ENCODE assay signal across 14 cellular contexts in the genomic region with DNA sequence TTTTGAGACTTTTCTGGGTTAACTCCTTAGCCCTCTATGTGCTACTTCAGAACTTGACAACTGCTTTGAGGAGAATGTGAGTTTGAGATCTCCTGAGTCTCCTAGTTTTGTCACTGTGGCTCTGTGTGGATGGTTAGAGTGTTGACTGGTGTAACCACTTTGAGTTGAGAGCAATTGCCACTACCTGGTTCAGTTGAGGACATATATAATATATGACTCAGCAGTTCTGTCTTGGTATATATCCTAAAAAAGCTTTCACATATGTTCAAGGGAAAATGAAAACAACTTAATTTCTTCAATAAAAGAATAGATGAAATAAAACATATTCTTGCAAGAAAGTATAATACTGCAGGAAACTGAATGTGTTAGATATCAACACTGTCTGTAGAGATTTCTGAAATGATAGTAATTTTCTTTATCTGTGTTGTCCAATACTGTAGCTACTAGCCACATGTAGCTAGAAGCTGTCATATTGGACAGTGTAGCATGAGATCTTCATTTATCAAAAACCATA.
A peak's percentile ranks its signal among the peaks of the same experiment; 100 is the strongest.
DNase-seq lines count a peak whose midpoint lies in the region; ATAC-seq and TF ChIP-seq lines count a peak whose summit lies in the region.
"Had no signal": no experiment of that assay in that cellular context is flagged by ENCODE, and none has a peak within 500 bp of the region (broad histone marks: within the 10 kb centered on the region; RNA-seq: fewer than 3 reads in every experiment).

No MANE protein-coding gene starts in this region.

- H3K36me3 ChIP-seq in PC-9 (ENCODE audit: low read depth): peaks cover 23% of the 10 kb centered on the region; the same call in 1 of the 2 replicates

- CTCF ChIA-PET in PC-9 (lab: Charles Lee) (no interaction called here), HEK293T (lab: Yijun Ruan, JAX) (no interaction called here)
- CTCF ChIA-PET in activated naive CD4-positive, alpha-beta T cell treated with anti-CD3 and anti-CD28 coated beads, Interleukin-2, amount 10 ng/mL, durations not matched to agents 7 days and 5 days (lab: Charles Lee): no interaction called here

- POLR2A ChIA-PET in PC-9 (lab: Charles Lee; ENCODE audit: unreplicated experiment): no interaction called here
- POLR2A ChIA-PET in HEK293T (lab: Yijun Ruan, JAX): no interaction called here

- no peak overlapping the region for H2AFZ ChIP-seq in PC-9

- ATAC-seq in GM18909 (IDR thresholded peaks at IDR 0.05; ENCODE audit: poor library complexity, unreplicated experiment) (peak; percentile 48), HG03469 (IDR thresholded peaks at IDR 0.05; ENCODE audit: unreplicated experiment) (no peak)

- no TSS peak for BruUV-seq in PC-9 (replicated peaks; lab: Mats Ljungman, UMichigan)

- intact Hi-C loops in PC-9 (cut with micrococcal nuclease; ENCODE audit: unreplicated experiment): no loop called here

- peaks cover 38% of the 10 kb centered on the region for H3K36me3 Mint-ChIP-seq in activated naive CD4-positive, alpha-beta T cell treated with anti-CD3 and anti-CD28 coated beads, Interleukin-2, amount 10 ng/mL, durations not matched to agents 7 days and 5 days

- H3K27ac Mint-ChIP-seq in activated naive CD4-positive, alpha-beta T cell treated with anti-CD3 and anti-CD28 coated beads, Interleukin-2, amount 10 ng/mL, durations not matched to agents 7 days and 5 days: no peak overlapping the region
- H3K27ac Mint-ChIP-seq: CD4-positive, CD25-positive, alpha-beta regulatory T cell had no signal

- no peaks in the 10 kb centered on the region for H3K27me3 ChIP-seq in PC-9 (ENCODE audit: insufficient read depth, low read depth)
- H3K27me3 ChIP-seq: brain microvascular endothelial cell had no signal

- no peaks in the 10 kb centered on the region for H3K9me2 ChIP-seq in PC-9 (ENCODE audit: insufficient read depth)

- in situ Hi-C loops in Caki2 (cut with HindIII; ENCODE audit: low pct_unique_long_range_greater_than_20kb, low sequenced_read_pairs): no loop called here

- no peak overlapping the region for H3K4me2 ChIP-seq in PC-9

- H3K27ac ChIP-seq in PC-9: peak overlapping the region; percentile 35; the same call in 1 of the 2 replicates
- H3K27ac ChIP-seq: brain microvascular endothelial cell had no signal

- TF ChIP-seq CTCF in PC-9 (conservative IDR thresholded peaks at IDR 0.05): no peak

- 0 out of 2 replicates have a peak, but pooled peaks cover 4% of the 10 kb centered on the region for H3K79me2 ChIP-seq in PC-9 (ENCODE audit: low read depth)

- no peaks in the 10 kb centered on the region for H3K9me3 ChIP-seq in PC-9 (ENCODE audit: insufficient read depth, low read depth)

- H3K4me1 ChIP-seq in PC-9 (replicated peaks; ENCODE audit: insufficient read depth): peaks cover 10% of the 10 kb centered on the region

- H3F3A ChIP-seq in PC-9 (ENCODE audit: insufficient read depth, low read depth): peaks cover 15% of the 10 kb centered on the region

- no peaks in the 10 kb centered on the region for H4K20me1 ChIP-seq in PC-9 (ENCODE audit: insufficient read depth)

- no peak overlapping the region for H3K4me3 ChIP-seq in PC-9

- H3K4me1 Mint-ChIP-seq in activated naive CD4-positive, alpha-beta T cell treated with anti-CD3 and anti-CD28 coated beads, Interleukin-2, amount 10 ng/mL, durations not matched to agents 7 days and 5 days: no peaks in the 10 kb centered on the region
- H3K4me1 Mint-ChIP-seq: CD4-positive, CD25-positive, alpha-beta regulatory T cell had no signal

- DNase-seq in Caki2 (ENCODE audit: low read depth) (peak; percentile 6), PC-9 (peak in 1 of 2 experiments; percentile 0), fibroblast of peridontal ligament (ENCODE audit: extremely low read depth) (peak; percentile 5), HEK293T (ENCODE audit: extremely low spot score) (no peak)
- DNase-seq in activated naive CD4-positive, alpha-beta T cell treated with anti-CD3 and anti-CD28 coated beads, Interleukin-2, amount 10 ng/mL, durations not matched to agents 7 days and 5 days: no peak
- DNase-seq: activated CD8-positive, alpha-beta memory T cell treated with anti-CD3 and anti-CD28 coated beads for 24 hours; activated naive CD4-positive, alpha-beta T cell; brain microvascular endothelial cell; CD4-positive, CD25-positive, alpha-beta regulatory T cell; naive B cell; NCI-H1048; SIG-M5 had no signal

- H3K27me3 Mint-ChIP-seq in activated naive CD4-positive, alpha-beta T cell treated with anti-CD3 and anti-CD28 coated beads, Interleukin-2, amount 10 ng/mL, durations not matched to agents 7 days and 5 days: no peaks in the 10 kb centered on the region
- H3K27me3 Mint-ChIP-seq: CD4-positive, CD25-positive, alpha-beta regulatory T cell; naive B cell had no signal

- H3K4me3 Mint-ChIP-seq in activated naive CD4-positive, alpha-beta T cell treated with anti-CD3 and anti-CD28 coated beads, Interleukin-2, amount 10 ng/mL, durations not matched to agents 7 days and 5 days: no peak overlapping the region
- H3K4me3 Mint-ChIP-seq: CD4-positive, CD25-positive, alpha-beta regulatory T cell; naive B cell had no signal

- no peaks in the 10 kb centered on the region for H3K9me3 Mint-ChIP-seq in activated naive CD4-positive, alpha-beta T cell treated with anti-CD3 and anti-CD28 coated beads, Interleukin-2, amount 10 ng/mL, durations not matched to agents 7 days and 5 days
- H3K9me3 Mint-ChIP-seq: naive B cell had no signal

TF ChIP-seq in HEK293T, 16 proteins besides CTCF, POLR2A, EP300 and RAD21:
- no peak for TF ChIP-seq L3MBTL2 (conservative IDR thresholded peaks at IDR 0.05)
- TF ChIP-seq FOXA1 (IDR thresholded peaks at IDR 0.05): no peak
- TF ChIP-seq SUZ12 (IDR thresholded peaks at IDR 0.05): no peak
- no peak for TF ChIP-seq FOXM1 (IDR thresholded peaks at IDR 0.05; ENCODE audit: borderline replicate concordance)
- TF ChIP-seq ARNT (IDR thresholded peaks at IDR 0.05): no peak

Comparison
In these comparisons a context has a peak if more than half of its experiments do, and no peak if none do; other contexts are left out.
1. DNase-seq: peak in Caki2 (single experiment) and fibroblast of peridontal ligament (single experiment); none in activated naive CD4-positive, alpha-beta T cell treated with anti-CD3 and anti-CD28 coated beads, Interleukin-2, amount 10 ng/mL, durations not matched to agents 7 days and 5 days (single experiment) and HEK293T (single experiment).